ENCODE assay signal across 19 cellular contexts in the genomic region with DNA sequence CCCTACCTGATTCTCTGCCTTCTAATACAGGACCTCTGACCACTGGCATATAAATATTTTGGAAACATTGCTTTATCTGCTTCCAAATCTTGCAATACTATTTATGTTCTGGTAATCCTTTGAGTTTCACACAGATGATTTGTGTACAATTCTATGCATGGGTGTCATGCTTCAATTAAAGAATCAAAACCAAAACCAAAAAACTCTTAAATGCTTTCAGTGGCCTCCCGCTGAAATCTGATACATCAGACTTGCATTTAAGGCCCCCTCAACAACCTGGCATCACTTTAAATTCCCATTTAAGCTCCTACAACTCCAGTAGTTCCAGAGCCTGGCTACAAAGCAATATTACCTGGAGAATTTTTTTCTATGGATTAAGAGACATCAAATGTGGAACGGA.
"Had no signal": no experiment of that assay in that cellular context is flagged by ENCODE, and none has a peak within 500 bp of the region (broad histone marks: within the 10 kb centered on the region; RNA-seq: fewer than 3 reads in every experiment).

No MANE protein-coding gene starts in this region.

- H3K27ac Mint-ChIP-seq: activated B cell treated with CpG ODN at 0.5 μM for 24 hours; activated CD8-positive, alpha-beta T cell treated with anti-CD3 and anti-CD28 coated beads for 36 hours; activated naive CD8-positive, alpha-beta T cell; natural killer cell; stimulated activated effector memory CD8-positive, alpha-beta T cell treated with anti-CD3 and anti-CD28 coated beads, Interleukin-12 subunit alpha, Interleukin-12 subunit beta, amount 100 ng/mL, for 72 hours had no signal

- H3K9me3 ChIP-seq: esophagus muscularis mucosa, thoracic aorta, upper lobe of right lung had no signal

- H3K4me3 Mint-ChIP-seq: activated B cell treated with CpG ODN at 0.5 μM for 24 hours; activated CD8-positive, alpha-beta T cell treated with anti-CD3 and anti-CD28 coated beads for 36 hours; activated naive CD8-positive, alpha-beta T cell; central memory CD8-positive, alpha-beta T cell; natural killer cell; stimulated activated effector memory CD8-positive, alpha-beta T cell treated with anti-CD3 and anti-CD28 coated beads, Interleukin-12 subunit alpha, Interleukin-12 subunit beta, amount 100 ng/mL, for 72 hours had no signal

- H3K4me1 Mint-ChIP-seq: activated B cell treated with CpG ODN at 0.5 μM for 24 hours; central memory CD8-positive, alpha-beta T cell; natural killer cell; stimulated activated effector memory CD8-positive, alpha-beta T cell treated with anti-CD3 and anti-CD28 coated beads, Interleukin-12 subunit alpha, Interleukin-12 subunit beta, amount 100 ng/mL, for 72 hours had no signal

- DNase-seq: activated B cell treated with CpG ODN at 0.5 μM for 24 hours; activated CD4-positive, alpha-beta T cell treated with anti-CD3 and anti-CD28 coated beads for 48 hours; activated CD8-positive, alpha-beta T cell treated with anti-CD3 and anti-CD28 coated beads for 36 hours; activated gamma-delta T cell treated with Interleukin-2 at 50 U/mL for 16 hours; brain microvascular endothelial cell; effector CD4-positive, alpha-beta T cell; foreskin fibroblast; kidney glomerular epithelial cell; mesendoderm; natural killer cell; posterior cingulate gyrus; retina; upper lobe of right lung had no signal

- H3K4me3 ChIP-seq: coronary artery, esophagus muscularis mucosa, thoracic aorta, upper lobe of right lung had no signal

- H3K36me3 Mint-ChIP-seq: activated naive CD8-positive, alpha-beta T cell; natural killer cell; stimulated activated effector memory CD8-positive, alpha-beta T cell treated with anti-CD3 and anti-CD28 coated beads, Interleukin-12 subunit alpha, Interleukin-12 subunit beta, amount 100 ng/mL, for 72 hours had no signal

- H3K27me3 Mint-ChIP-seq: activated B cell treated with CpG ODN at 0.5 μM for 24 hours; activated CD8-positive, alpha-beta T cell treated with anti-CD3 and anti-CD28 coated beads for 36 hours; activated naive CD8-positive, alpha-beta T cell; central memory CD8-positive, alpha-beta T cell had no signal

- H3K4me1 ChIP-seq: upper lobe of right lung had no signal

- H3K36me3 ChIP-seq: brain microvascular endothelial cell, esophagus muscularis mucosa, thoracic aorta, upper lobe of right lung had no signal

- H3K27ac ChIP-seq: brain microvascular endothelial cell, coronary artery, esophagus muscularis mucosa, thoracic aorta, upper lobe of right lung had no signal

- H3K9me3 Mint-ChIP-seq: activated B cell treated with CpG ODN at 0.5 μM for 24 hours had no signal

- H3K27me3 ChIP-seq: brain microvascular endothelial cell, esophagus muscularis mucosa, upper lobe of right lung had no signal
